Comparison of ENCODE assay signal across 23 cellular contexts in genomic region chr3:114644372-114644771, GRCh38.
A peak's percentile ranks its signal among the peaks of the same experiment; 100 is the strongest.
DNase-seq lines count a peak whose midpoint lies in the region; ATAC-seq and TF ChIP-seq lines count a peak whose summit lies in the region.
"Had no signal": no experiment of that assay in that cellular context is flagged by ENCODE, and none has a peak within 500 bp of the region (broad histone marks: within the 10 kb centered on the region; RNA-seq: fewer than 3 reads in every experiment).

No MANE protein-coding gene starts in this region.

- no peak overlapping the region for H3K9ac ChIP-seq in PC-3 (ENCODE audit: low read length)
- H3K9ac ChIP-seq: KMS-11 had no signal

- H3K4me3 Mint-ChIP-seq in activated T-helper 1 cell treated with anti-CD3 and anti-CD28 coated beads, Interleukin-12 subunit alpha, Interleukin-12 subunit beta, Interleukin-2, Interleukin-4 antibody, amounts not matched to agents 30 ng/mL and 10 ng/mL and 1 ng/mL, durations not matched to agents 14 hours and 24 hours and 36 hours = no peak overlapping the region
- H3K4me3 Mint-ChIP-seq: CD8-positive, alpha-beta memory T cell; HFFc6 had no signal

- peak; percentile 48 for DNase-seq in HCEC 1CT
- DNase-seq in PC-3 = peak; percentile 5
- peak; percentile 36 to 66 for DNase-seq in foreskin keratinocyte
- peak; percentile 84 for DNase-seq in renal cortical epithelial cell (ENCODE audit: low read depth)
- no peak for DNase-seq in activated T-helper 1 cell treated with anti-CD3 and anti-CD28 coated beads, Interleukin-12 subunit alpha, Interleukin-12 subunit beta, Interleukin-2, Interleukin-4 antibody, amounts not matched to agents 30 ng/mL and 10 ng/mL and 1 ng/mL, durations not matched to agents 14 hours and 24 hours and 36 hours (ENCODE audit: low spot score)
- DNase-seq: Calu3; CD8-positive, alpha-beta memory T cell; DMS153; HFFc6; MV-4-11; NCI-H1105 treated with DMSO at 0.1 percent for 48 hours; NCI-H2029 treated with DMSO at 0.1 percent for 48 hours; NCI-H2171; NCI-H345; NCI-H524 treated with DMSO at 0.1 percent for 48 hours; OCI-M1; Right ventricle myocardium superior; SW 1271 had no signal

- no TSS peak for BruUV-seq in PC-3 (replicated peaks; lab: Mats Ljungman, UMichigan)

- no peaks in the 10 kb centered on the region for H3K27me3 ChIP-seq in PC-3 (ENCODE audit: low read length)
- H3K27me3 ChIP-seq in foreskin keratinocyte = no peaks in the 10 kb centered on the region

- no peak for ATAC-seq in PC-3
- peak; percentile 60 for ATAC-seq in foreskin keratinocyte
- ATAC-seq in GM21786 (IDR thresholded peaks at IDR 0.05; ENCODE audit: unreplicated experiment) = no peak
- ATAC-seq in GM18498 (IDR thresholded peaks at IDR 0.05; ENCODE audit: unreplicated experiment) = no peak

- POLR2A ChIA-PET in PC-3 (lab: Charles Lee; ENCODE audit: unreplicated experiment) = no interaction called here

- H4K20me1 ChIP-seq in PC-3 (ENCODE audit: low read length) = no peaks in the 10 kb centered on the region

- no peaks in the 10 kb centered on the region for H3K27me3 Mint-ChIP-seq in activated T-helper 1 cell treated with anti-CD3 and anti-CD28 coated beads, Interleukin-12 subunit alpha, Interleukin-12 subunit beta, Interleukin-2, Interleukin-4 antibody, amounts not matched to agents 30 ng/mL and 10 ng/mL and 1 ng/mL, durations not matched to agents 14 hours and 24 hours and 36 hours (ENCODE audit: insufficient read depth)
- H3K27me3 Mint-ChIP-seq: CD8-positive, alpha-beta memory T cell had no signal

- H3K9me3 Mint-ChIP-seq in activated T-helper 1 cell treated with anti-CD3 and anti-CD28 coated beads, Interleukin-12 subunit alpha, Interleukin-12 subunit beta, Interleukin-2, Interleukin-4 antibody, amounts not matched to agents 30 ng/mL and 10 ng/mL and 1 ng/mL, durations not matched to agents 14 hours and 24 hours and 36 hours = no peaks in the 10 kb centered on the region
- H3K9me3 Mint-ChIP-seq: CD8-positive, alpha-beta memory T cell; HFFc6 had no signal

- H3K9me2 ChIP-seq in PC-3 (replicated peaks; ENCODE audit: low read length) = no peaks in the 10 kb centered on the region

- TF ChIP-seq CTCF in PC-3 (conservative IDR thresholded peaks at IDR 0.05; ENCODE audit: low read depth, low read length) (no peak), foreskin keratinocyte (conservative IDR thresholded peaks at IDR 0.05) (no peak)

- intact Hi-C loops in PC-3 (cut with micrococcal nuclease) = no loop called here
- intact Hi-C loops in activated T-helper 1 cell treated with anti-CD3 and anti-CD28 coated beads, Interleukin-12 subunit alpha, Interleukin-12 subunit beta, Interleukin-2, Interleukin-4 antibody, amounts not matched to agents 30 ng/mL and 10 ng/mL and 1 ng/mL, durations not matched to agents 14 hours and 24 hours and 36 hours (cut with micrococcal nuclease) = no loop called here

- H3K9me3 ChIP-seq in PC-3 (ENCODE audit: low read length) = no peaks in the 10 kb centered on the region

- H3K79me2 ChIP-seq in PC-3 (ENCODE audit: low read length) = no peaks in the 10 kb centered on the region

- no peak overlapping the region for H3K27ac Mint-ChIP-seq in activated T-helper 1 cell treated with anti-CD3 and anti-CD28 coated beads, Interleukin-12 subunit alpha, Interleukin-12 subunit beta, Interleukin-2, Interleukin-4 antibody, amounts not matched to agents 30 ng/mL and 10 ng/mL and 1 ng/mL, durations not matched to agents 14 hours and 24 hours and 36 hours
- H3K27ac Mint-ChIP-seq: CD8-positive, alpha-beta memory T cell; HFFc6 had no signal

- H2AFZ ChIP-seq in PC-3 (ENCODE audit: low read length) = no peak overlapping the region

- H3K4me1 ChIP-seq in PC-3 (ENCODE audit: insufficient read depth, low read length) (peaks cover 5% of the 10 kb centered on the region; the same call in 1 of the 2 replicates), foreskin keratinocyte (peaks cover 25% of the 10 kb centered on the region)

- H3K36me3 ChIP-seq in PC-3 (ENCODE audit: low read depth, low read length) = no peaks in the 10 kb centered on the region

- no peaks in the 10 kb centered on the region for H3K36me3 Mint-ChIP-seq in activated T-helper 1 cell treated with anti-CD3 and anti-CD28 coated beads, Interleukin-12 subunit alpha, Interleukin-12 subunit beta, Interleukin-2, Interleukin-4 antibody, amounts not matched to agents 30 ng/mL and 10 ng/mL and 1 ng/mL, durations not matched to agents 14 hours and 24 hours and 36 hours (ENCODE audit: low read depth)

- H3K4me3 ChIP-seq in PC-3 (ENCODE audit: low read length) = no peak overlapping the region
- H3K4me3 ChIP-seq: SK-N-MC had no signal

- CTCF ChIA-PET in PC-3 (lab: Charles Lee) = no interaction called here

- H3K27ac ChIP-seq in PC-3 (ENCODE audit: low read length) (no peak overlapping the region), foreskin keratinocyte (no peak overlapping the region)
- H3K27ac ChIP-seq: C4-2B, KMS-11, SK-N-MC had no signal

- H3K4me2 ChIP-seq in PC-3 (ENCODE audit: low read length) = no peak overlapping the region
- H3K4me2 ChIP-seq: KMS-11 had no signal

- H3K4me1 Mint-ChIP-seq in activated T-helper 1 cell treated with anti-CD3 and anti-CD28 coated beads, Interleukin-12 subunit alpha, Interleukin-12 subunit beta, Interleukin-2, Interleukin-4 antibody, amounts not matched to agents 30 ng/mL and 10 ng/mL and 1 ng/mL, durations not matched to agents 14 hours and 24 hours and 36 hours (ENCODE audit: low read depth) = no peaks in the 10 kb centered on the region

- no peaks in the 10 kb centered on the region for H3F3A ChIP-seq in PC-3 (ENCODE audit: low read length, unreplicated experiment)
